Comparison of ENCODE assay signal across 15 cellular contexts in genomic region chr2:29223257-29223656, GRCh38.
DNase-seq lines count a peak whose midpoint lies in the region; ATAC-seq and TF ChIP-seq lines count a peak whose summit lies in the region.
"Had no signal": no experiment of that assay in that cellular context is flagged by ENCODE, and none has a peak within 500 bp of the region (broad histone marks: within the 10 kb centered on the region; RNA-seq: fewer than 3 reads in every experiment).

No MANE protein-coding gene starts in this region.

- H3K9me2 ChIP-seq in PC-9 (ENCODE audit: insufficient read depth) = no peaks in the 10 kb centered on the region

- DNase-seq in cardiac septum (ENCODE audit: low spot score) (peak; percentile 38), left cardiac atrium (no peak), RWPE1 (ENCODE audit: low spot score) (no peak), posterior vena cava (ENCODE audit: low spot score) (peak; percentile 74), NCI-H2227 treated with DMSO at 0.1 percent for 48 hours (lab: John Stamatoyannopoulos, UW) (no peak), colonic mucosa (no peak), PC-9 (no peak)
- DNase-seq in activated CD4-positive, alpha-beta memory T cell treated with anti-CD3 and anti-CD28 coated beads for 36 hours = no peak
- DNase-seq: CD8-positive, alpha-beta memory T cell; DMS53; GF-D8 had no signal

- no peak overlapping the region for H3K27ac Mint-ChIP-seq in activated CD4-positive, alpha-beta memory T cell treated with anti-CD3 and anti-CD28 coated beads for 36 hours
- H3K27ac Mint-ChIP-seq: B cell had no signal

- BruUV-seq in PC-9 (replicated peaks; lab: Mats Ljungman, UMichigan) = no TSS peak

- no peak overlapping the region for H3K4me2 ChIP-seq in PC-9

- no peaks in the 10 kb centered on the region for H3K79me2 ChIP-seq in PC-9 (ENCODE audit: low read depth)

- peaks cover 8% of the 10 kb centered on the region for H3K27me3 Mint-ChIP-seq in activated CD4-positive, alpha-beta memory T cell treated with anti-CD3 and anti-CD28 coated beads for 36 hours

- no peak overlapping the region for H3K9ac ChIP-seq in colonic mucosa (ENCODE audit: low read depth in 2 of 2, low read length in 2 of 2)
- H3K9ac ChIP-seq: GM23248 had no signal

- H3K4me1 Mint-ChIP-seq in activated CD4-positive, alpha-beta memory T cell treated with anti-CD3 and anti-CD28 coated beads for 36 hours (ENCODE audit: low read depth) = no peaks in the 10 kb centered on the region
- H3K4me1 Mint-ChIP-seq: B cell; CD8-positive, alpha-beta memory T cell had no signal

- POLR2A ChIA-PET in RWPE1 (lab: Yijun Ruan, JAX; ENCODE audit: low non-redundant PET) (no interaction called here), PC-9 (lab: Charles Lee; ENCODE audit: unreplicated experiment) (no interaction called here)
- POLR2A ChIA-PET in activated CD4-positive, alpha-beta memory T cell treated with anti-CD3 and anti-CD28 coated beads for 36 hours (lab: Charles Lee) = no interaction called here

- no peak overlapping the region for H3K4me3 Mint-ChIP-seq in activated CD4-positive, alpha-beta memory T cell treated with anti-CD3 and anti-CD28 coated beads for 36 hours
- H3K4me3 Mint-ChIP-seq: B cell; CD8-positive, alpha-beta memory T cell had no signal

- H3K27me3 ChIP-seq in colonic mucosa (no peaks in the 10 kb centered on the region), PC-9 (ENCODE audit: insufficient read depth, low read depth) (peaks cover 29% of the 10 kb centered on the region)

- no peaks in the 10 kb centered on the region for H4K20me1 ChIP-seq in PC-9 (ENCODE audit: insufficient read depth)

- H3K9me3 ChIP-seq in colonic mucosa (no peaks in the 10 kb centered on the region), PC-9 (ENCODE audit: insufficient read depth, low read depth) (no peaks in the 10 kb centered on the region)
- H3K9me3 ChIP-seq: Caco-2 had no signal

- TF ChIP-seq CTCF in RWPE1 (conservative IDR thresholded peaks at IDR 0.05; ENCODE audit: low read depth) (no peak), colonic mucosa (IDR thresholded peaks at IDR 0.05) (no peak), PC-9 (conservative IDR thresholded peaks at IDR 0.05) (no peak)

- ATAC-seq in left cardiac atrium = no peak

- H3K36me3 Mint-ChIP-seq in activated CD4-positive, alpha-beta memory T cell treated with anti-CD3 and anti-CD28 coated beads for 36 hours = no peaks in the 10 kb centered on the region
- H3K36me3 Mint-ChIP-seq: CD8-positive, alpha-beta memory T cell had no signal

- CTCF ChIA-PET in RWPE1 (lab: Yijun Ruan, JAX) = interaction anchor here (1.0 to 1.4 kb wide), 2 partner anchors 15 to 26 kb away, joined by 3 to 4 read pairs; no protein-coding TSS in a partner anchor
- CTCF ChIA-PET in activated CD4-positive, alpha-beta memory T cell treated with anti-CD3 and anti-CD28 coated beads for 36 hours (lab: Charles Lee) = no interaction called here
- CTCF ChIA-PET in PC-9 (lab: Charles Lee) = interaction anchor here (0.6 kb wide), 1 partner anchor 83 kb away, joined by 3 read pairs; no protein-coding TSS in a partner anchor

- no peaks in the 10 kb centered on the region for H3K9me3 Mint-ChIP-seq in activated CD4-positive, alpha-beta memory T cell treated with anti-CD3 and anti-CD28 coated beads for 36 hours

- H3K4me3 ChIP-seq in colonic mucosa = no peak overlapping the region
- H3K4me3 ChIP-seq in PC-9 = no peak overlapping the region
- H3K4me3 ChIP-seq: GM23248 had no signal

- intact Hi-C loops in cardiac septum (cut with DNase I) = no loop called here
- intact Hi-C loops in left cardiac atrium (cut with DNase I) = no loop called here
- intact Hi-C loops in posterior vena cava (cut with DNase I) = no loop called here
- intact Hi-C loops in activated CD4-positive, alpha-beta memory T cell treated with anti-CD3 and anti-CD28 coated beads for 36 hours (cut with micrococcal nuclease) = loop anchor here (10.0 kb wide), 1 partner anchor 852 kb away; no protein-coding TSS in a partner anchor
- intact Hi-C loops in colonic mucosa (cut with DNase I) = no loop called here
- intact Hi-C loops in PC-9 (cut with micrococcal nuclease; ENCODE audit: unreplicated experiment) = no loop called here

- H3K36me3 ChIP-seq in colonic mucosa (no peaks in the 10 kb centered on the region), PC-9 (ENCODE audit: low read depth) (no peaks in the 10 kb centered on the region)

- H2AFZ ChIP-seq in PC-9 = no peak overlapping the region
- H2AFZ ChIP-seq: GM23248 had no signal

- H3F3A ChIP-seq in PC-9 (ENCODE audit: insufficient read depth, low read depth) = peaks cover 7% of the 10 kb centered on the region; the same call in 1 of the 2 replicates

- no peaks in the 10 kb centered on the region for H3K4me1 ChIP-seq in colonic mucosa
- H3K4me1 ChIP-seq in PC-9 (replicated peaks; ENCODE audit: insufficient read depth) = peaks cover 14% of the 10 kb centered on the region; the same call in 1 of the 2 replicates
- H3K4me1 ChIP-seq: Caco-2 had no signal

- H3K27ac ChIP-seq in RWPE1 (peak overlapping the region; percentile 79), colonic mucosa (no peak overlapping the region), PC-9 (no peak overlapping the region)
- H3K27ac ChIP-seq: C4-2B, GM23248 had no signal

Comparison
In these comparisons a context has a peak if more than half of its experiments do, and no peak if none do; other contexts are left out.
1. DNase-seq: peak in cardiac septum (single experiment) and posterior vena cava (single experiment); none in left cardiac atrium (single experiment), RWPE1 (single experiment), activated CD4-positive, alpha-beta memory T cell treated with anti-CD3 and anti-CD28 coated beads for 36 hours (single experiment), NCI-H2227 treated with DMSO at 0.1 percent for 48 hours (single experiment), colonic mucosa (single experiment) and PC-9 (0 of 2).